Comparison of ENCODE assay signal across 8 cellular contexts in genomic region chr11:74989269-74989655, GRCh38. TPM values are rescaled to one million over a fixed set of nuclear protein-coding genes. Genes with fewer than 3 reads are reported as not detected.
A peak's percentile ranks its signal among the peaks of the same experiment; 100 is the strongest.
DNase-seq lines count a peak whose midpoint lies in the region; ATAC-seq, FAIRE-seq and TF ChIP-seq lines count a peak whose summit lies in the region.

No MANE protein-coding gene starts in this region.

- POLR2A ChIA-PET in HepG2 (lab: Yijun Ruan, JAX): interaction anchor here (0.8 to 1.8 kb wide), 10 partner anchors 9 to 818 kb away, joined by 3 to 8 read pairs (median 4); partner anchors contain the start of genes C2CD3, PPME1, SPCS2 and XRRA1

- in situ Hi-C loops in HepG2 (cut with HindIII; ENCODE audit: extremely low pct_ligation_motif_present, low pct_unique_long_range_greater_than_20kb) (no loop called here), transverse colon (cut with MboI; ENCODE audit: low pct_ligation_motif_present in 1 of 4, low pct_unique_long_range_greater_than_20kb in 1 of 4, low sequenced_read_pairs in 3 of 4) (no loop called here)

- peak overlapping the region; percentile 66 for H2AFZ ChIP-seq in HepG2 (ENCODE audit: low read length)

- H3K79me2 ChIP-seq in HepG2 (ENCODE audit: insufficient read depth, low read length): peaks cover 21% of the 10 kb centered on the region

- peak; percentile 19 for ATAC-seq in HepG2

- FAIRE-seq in HepG2 (lab: Jason Lieb, UNC): no peak

- H3K4me2 ChIP-seq in HepG2 (ENCODE audit: low read depth, low read length): peak overlapping the region; percentile 73

- H3K27ac ChIP-seq in adrenal gland: peak overlapping the region; percentile 62 to 86 (median 84)
- peak overlapping the region; percentile 77 for H3K27ac ChIP-seq in HepG2 (ENCODE audit: extremely low read length, insufficient read depth, low read length)
- peak overlapping the region; percentile 75 to 79 (median 78) for H3K27ac ChIP-seq in transverse colon

- no peaks in the 10 kb centered on the region for H3K9me3 ChIP-seq in adrenal gland (replicated peaks in 1 of 3)
- H3K9me3 ChIP-seq in HepG2 (ENCODE audit: low read length): no peaks in the 10 kb centered on the region
- no peaks in the 10 kb centered on the region for H3K9me3 ChIP-seq in transverse colon

- intact Hi-C loops in adrenal gland (cut with DNase I) (no loop called here), HepG2 (cut with micrococcal nuclease; ENCODE audit: unreplicated experiment) (no loop called here), transverse colon (cut with DNase I; ENCODE audit: low total_unique reads) (no loop called here)

- TF ChIP-seq POLR2A in adrenal gland (IDR thresholded peaks at IDR 0.05): no peak
- TF ChIP-seq POLR2A in HepG2 (IDR thresholded peaks at IDR 0.05; ENCODE audit: insufficient read depth in 1 of 2, low read depth in 2 of 2, low read length in 2 of 2): no peak
- no peak for TF ChIP-seq POLR2A in transverse colon (IDR thresholded peaks at IDR 0.05)

- peak overlapping the region; percentile 83 for H3K9ac ChIP-seq in HepG2 (ENCODE audit: insufficient read depth, low read depth, low read length)

- 3 to 6% (median 5%) methylated on average over 8 of the region's 8 CpGs for WGBS in adrenal gland, 4 donors
- WGBS in HepG2 (ENCODE audit: low lambda C conversion rate): 1% methylated on average over 8 of the region's 8 CpGs
- WGBS in transverse colon (ENCODE audit: low coverage in 1 of 2), 2 donors: 6 to 37% methylated on average over 3 to 8 of the region's 8 CpGs

- TF ChIP-seq EP300 in HepG2 (IDR thresholded peaks at IDR 0.05; ENCODE audit: low read depth in 2 of 2, low read length in 2 of 2) (no peak), HepG2 (CRISPR knock-in tag; IDR thresholded peaks at IDR 0.05; ENCODE audit: borderline replicate concordance) (no peak), transverse colon (IDR thresholded peaks at IDR 0.05; ENCODE audit: low read depth) (no peak)

- CTCF ChIA-PET in HepG2 (lab: Yijun Ruan, JAX; ENCODE audit: low intra/inter-chr PET ratio, low total read pairs): no interaction called here

- TF ChIP-seq CTCF in adrenal gland (IDR thresholded peaks at IDR 0.05) (no peak), HepG2 (CRISPR knock-in tag; IDR thresholded peaks at IDR 0.05) (no peak), transverse colon (IDR thresholded peaks at IDR 0.05) (no peak)

- TF ChIP-seq RAD21 in HepG2 (CRISPR knock-in tag; IDR thresholded peaks at IDR 0.05): no peak

- no TSS peak for BruUV-seq in HepG2 (replicated peaks; lab: Mats Ljungman, UMichigan)

- DNase-seq in NCI-H82 (lab: John Stamatoyannopoulos, UW) (peak; percentile 39), NCI-H82 treated with DMSO at 0.1 percent for 48 hours (lab: John Stamatoyannopoulos, UW; ENCODE audit: unreplicated experiment) (no peak), HS-27A (ENCODE audit: low read depth) (peak; percentile 4), adrenal gland (no peak), HepG2 (ENCODE audit: low spot score) (no peak), transverse colon (no peak), AG20443 (ENCODE audit: low spot score) (no peak), NCI-H2029 treated with DMSO at 0.1 percent for 48 hours (lab: John Stamatoyannopoulos, UW) (no peak)

- H3K36me3 ChIP-seq in adrenal gland (replicated peaks in 1 of 2) (peaks cover 0 to under 1% of the 10 kb centered on the region in 2 donors), HepG2 (replicated peaks in 1 of 2; ENCODE audit: control insufficient read depth in 1 of 2, insufficient read depth in 2 of 2, low read length in 2 of 2) (peaks cover 0 to under 1% of the 10 kb centered on the region in 2 experiments; a peak in 1 of 5 replicates), transverse colon (no peaks in the 10 kb centered on the region)

- H3K4me1 ChIP-seq in adrenal gland (replicated peaks in 1 of 2): peaks cover 24% of the 10 kb centered on the region in 2 donors
- peaks cover 33% of the 10 kb centered on the region for H3K4me1 ChIP-seq in HepG2 (ENCODE audit: insufficient read depth, low read length)
- H3K4me1 ChIP-seq in transverse colon: peaks cover 0 to 19% (median 5%) of the 10 kb centered on the region in 4 donors

- H3K27me3 ChIP-seq in adrenal gland: no peaks in the 10 kb centered on the region
- no peaks in the 10 kb centered on the region for H3K27me3 ChIP-seq in HepG2 (ENCODE audit: control insufficient read depth in 1 of 2, insufficient read depth in 2 of 2, low read length in 2 of 2)
- H3K27me3 ChIP-seq in transverse colon: no peaks in the 10 kb centered on the region

- H3K4me3 ChIP-seq in adrenal gland: peak overlapping the region; percentile 13 to 97 (median 73)
- peak overlapping the region; percentile 76 to 78 (median 78) for H3K4me3 ChIP-seq in HepG2 (replicated peaks in 1 of 3; ENCODE audit: insufficient read depth in 1 of 3, low read depth in 2 of 3, low read length in 3 of 3)
- peak overlapping the region; percentile 62 to 72 (median 66) for H3K4me3 ChIP-seq in transverse colon

- H4K20me1 ChIP-seq in HepG2 (ENCODE audit: insufficient read depth, low read length): no peaks in the 10 kb centered on the region

RNA-seq across cellular contexts. Expression of gene NEU3, which starts 0.5 kb away (rescaled TPM):
- 10 to 100 TPM; 17.7 to 34.9 (median 23.6) TPM for total RNA-seq in adrenal gland
- 10 to 100 TPM in 2 of 3 donors, 1 to 10 TPM in 1; 8.3 to 18.2 (median 12.6) TPM for polyA plus RNA-seq in adrenal gland
- total RNA-seq in HepG2 (2016; rRNA removed; fragmentation: Illumina TruSeq; extraction: Trizol): 14.5 and 15.3 TPM in 2 replicates
- total RNA-seq in HepG2 (2016; cell fraction: cytosol; rRNA removed; fragmentation: Illumina TruSeq; extraction: Trizol; ENCODE audit: low read depth): 1.4 and 1.8 TPM in 2 replicates
- total RNA-seq in HepG2 (2016; cell fraction: insoluble cytoplasmic fraction; rRNA removed; fragmentation: Illumina TruSeq; extraction: Trizol): 13.8 and 14.7 TPM in 2 replicates
- 5.1 and 6.4 TPM in 2 replicates for total RNA-seq in HepG2 (2016; cell fraction: membrane; rRNA removed; fragmentation: Illumina TruSeq; extraction: Trizol)
- 15.8 and 18.6 TPM in 2 replicates for total RNA-seq in HepG2 (2016; cell fraction: nucleus; rRNA removed; fragmentation: Illumina TruSeq; extraction: Trizol)
- 6.3 and 8.4 TPM in 2 replicates for polyA plus RNA-seq in HepG2 (2011; rRNA removed)
- polyA plus RNA-seq in HepG2 (2011; cell fraction: cytosol; rRNA removed): 4.5 and 5.8 TPM in 2 replicates
- 15.0 and 15.9 TPM in 2 replicates for polyA plus RNA-seq in HepG2 (2011; cell fraction: nucleus; rRNA removed)
- polyA plus RNA-seq in HepG2 (2012): 4.6 and 5.0 TPM in 2 replicates
- 0.83 and 0.93 TPM in 2 replicates for polyA plus RNA-seq in HepG2 (2016; cell fraction: cytosol; fragmentation: Illumina TruSeq; extraction: Trizol; ENCODE audit: low read depth)
- polyA plus RNA-seq in HepG2 (2016; cell fraction: insoluble cytoplasmic fraction; fragmentation: Illumina TruSeq; extraction: Trizol; ENCODE audit: low read depth): 6.0 and 6.9 TPM in 2 replicates
- polyA plus RNA-seq in HepG2 (2016; cell fraction: membrane; fragmentation: Illumina TruSeq; extraction: Trizol; ENCODE audit: low read depth): 2.0 and 3.0 TPM in 2 replicates
- polyA plus RNA-seq in HepG2 (2016; cell fraction: nucleus; fragmentation: Illumina TruSeq; extraction: Trizol; ENCODE audit: insufficient read depth, low read depth): 15.9 and 16.7 TPM in 2 replicates
- polyA minus RNA-seq in HepG2 (2011; rRNA and poly(A)+ RNA removed; ENCODE audit: low replicate concordance): 23.2 and 42.9 TPM in 2 replicates
- polyA minus RNA-seq in HepG2 (2011; cell fraction: cytosol; rRNA and poly(A)+ RNA removed): 9.1 and 9.8 TPM in 2 replicates
- 14.9 and 23.2 TPM in 2 replicates for polyA minus RNA-seq in HepG2 (2011; cell fraction: nucleus; rRNA and poly(A)+ RNA removed)
- total RNA-seq in transverse colon: 10 to 100 TPM in 1 of 4 donors, 1 to 10 TPM in 3; 2.6 to 11.7 (median 3.9) TPM

RNA-seq across cellular contexts. Expression of gene SPCS2, which starts 40.2 kb away (rescaled TPM):
- total RNA-seq in adrenal gland (100 to 1,000 TPM in 4 of 8 donors, 10 to 100 TPM in 4; 38.6 to 287 (median 130) TPM), HepG2 (2016; rRNA removed; fragmentation: Illumina TruSeq; extraction: Trizol) (83.4 and 87.3 TPM in 2 replicates), transverse colon (10 to 100 TPM in 3 of 4 donors, 1 to 10 TPM in 1; 6.4 to 59.9 (median 21.0) TPM)
- polyA plus RNA-seq in adrenal gland (100 to 1,000 TPM in 2 of 3 donors, 10 to 100 TPM in 1; 64.5 to 259 (median 149) TPM), HepG2 (2011; rRNA removed) (134 and 142 TPM in 2 replicates)
- total RNA-seq in HepG2 (2016; cell fraction: cytosol; rRNA removed; fragmentation: Illumina TruSeq; extraction: Trizol; ENCODE audit: low read depth): 17.4 and 19.6 TPM in 2 replicates
- total RNA-seq in HepG2 (2016; cell fraction: insoluble cytoplasmic fraction; rRNA removed; fragmentation: Illumina TruSeq; extraction: Trizol): 79.8 and 98.6 TPM in 2 replicates
- 31.5 and 40.9 TPM in 2 replicates for total RNA-seq in HepG2 (2016; cell fraction: membrane; rRNA removed; fragmentation: Illumina TruSeq; extraction: Trizol)
- total RNA-seq in HepG2 (2016; cell fraction: nucleus; rRNA removed; fragmentation: Illumina TruSeq; extraction: Trizol): 82.3 and 97.7 TPM in 2 replicates
- polyA plus RNA-seq in HepG2 (2011; cell fraction: cytosol; rRNA removed): 38.6 and 68.5 TPM in 2 replicates
- polyA plus RNA-seq in HepG2 (2011; cell fraction: nucleus; rRNA removed): 26.0 and 33.3 TPM in 2 replicates
- 126 and 129 TPM in 2 replicates for polyA plus RNA-seq in HepG2 (2012)
- polyA plus RNA-seq in HepG2 (2016; cell fraction: cytosol; fragmentation: Illumina TruSeq; extraction: Trizol; ENCODE audit: low read depth): 54.6 and 56.5 TPM in 2 replicates
- polyA plus RNA-seq in HepG2 (2016; cell fraction: insoluble cytoplasmic fraction; fragmentation: Illumina TruSeq; extraction: Trizol; ENCODE audit: low read depth): 205 and 218 TPM in 2 replicates
- polyA plus RNA-seq in HepG2 (2016; cell fraction: membrane; fragmentation: Illumina TruSeq; extraction: Trizol; ENCODE audit: low read depth): 66.1 and 67.5 TPM in 2 replicates
- 331 and 344 TPM in 2 replicates for polyA plus RNA-seq in HepG2 (2016; cell fraction: nucleus; fragmentation: Illumina TruSeq; extraction: Trizol; ENCODE audit: insufficient read depth, low read depth)
- polyA minus RNA-seq in HepG2 (2011; rRNA and poly(A)+ RNA removed; ENCODE audit: low replicate concordance): 26.1 and 46.7 TPM in 2 replicates
- polyA minus RNA-seq in HepG2 (2011; cell fraction: cytosol; rRNA and poly(A)+ RNA removed): 27.0 and 42.4 TPM in 2 replicates
- polyA minus RNA-seq in HepG2 (2011; cell fraction: nucleus; rRNA and poly(A)+ RNA removed): 14.4 and 69.1 TPM in 2 replicates

RNA-seq across cellular contexts. Expression of gene XRRA1, which starts 40.4 kb away (rescaled TPM):
- total RNA-seq in adrenal gland (10 to 100 TPM; 10.4 to 50.2 (median 14.0) TPM), HepG2 (2016; rRNA removed; fragmentation: Illumina TruSeq; extraction: Trizol) (9.9 and 10.5 TPM in 2 replicates), transverse colon (10 to 100 TPM in 3 of 4 donors, 1 to 10 TPM in 1; 5.7 to 61.0 (median 17.2) TPM)
- polyA plus RNA-seq in adrenal gland (1 to 10 TPM; 3.1 to 7.2 (median 6.3) TPM), HepG2 (2011; rRNA removed) (7.6 and 8.4 TPM in 2 replicates)
- total RNA-seq in HepG2 (2016; cell fraction: cytosol; rRNA removed; fragmentation: Illumina TruSeq; extraction: Trizol; ENCODE audit: low read depth): 2.4 and 2.9 TPM in 2 replicates
- total RNA-seq in HepG2 (2016; cell fraction: insoluble cytoplasmic fraction; rRNA removed; fragmentation: Illumina TruSeq; extraction: Trizol): 8.8 and 9.7 TPM in 2 replicates
- total RNA-seq in HepG2 (2016; cell fraction: membrane; rRNA removed; fragmentation: Illumina TruSeq; extraction: Trizol): 3.8 and 4.3 TPM in 2 replicates
- total RNA-seq in HepG2 (2016; cell fraction: nucleus; rRNA removed; fragmentation: Illumina TruSeq; extraction: Trizol): 29.9 and 30.0 TPM in 2 replicates
- polyA plus RNA-seq in HepG2 (2011; cell fraction: cytosol; rRNA removed): 4.8 and 5.6 TPM in 2 replicates
- polyA plus RNA-seq in HepG2 (2011; cell fraction: nucleus; rRNA removed): 15.9 and 16.0 TPM in 2 replicates
- polyA plus RNA-seq in HepG2 (2012): 5.4 and 6.6 TPM in 2 replicates
- 0.66 and 0.75 TPM in 2 replicates for polyA plus RNA-seq in HepG2 (2016; cell fraction: cytosol; fragmentation: Illumina TruSeq; extraction: Trizol; ENCODE audit: low read depth)
- 5.8 and 6.5 TPM in 2 replicates for polyA plus RNA-seq in HepG2 (2016; cell fraction: insoluble cytoplasmic fraction; fragmentation: Illumina TruSeq; extraction: Trizol; ENCODE audit: low read depth)
- polyA plus RNA-seq in HepG2 (2016; cell fraction: membrane; fragmentation: Illumina TruSeq; extraction: Trizol; ENCODE audit: low read depth): 1.5 and 2.4 TPM in 2 replicates
- polyA plus RNA-seq in HepG2 (2016; cell fraction: nucleus; fragmentation: Illumina TruSeq; extraction: Trizol; ENCODE audit: insufficient read depth, low read depth): 9.2 and 9.4 TPM in 2 replicates
- 26.3 and 30.3 TPM in 2 replicates for polyA minus RNA-seq in HepG2 (2011; rRNA and poly(A)+ RNA removed; ENCODE audit: low replicate concordance)
- 7.6 and 11.7 TPM in 2 replicates for polyA minus RNA-seq in HepG2 (2011; cell fraction: cytosol; rRNA and poly(A)+ RNA removed)
- 43.0 and 48.2 TPM in 2 replicates for polyA minus RNA-seq in HepG2 (2011; cell fraction: nucleus; rRNA and poly(A)+ RNA removed)

Comparison
In these comparisons a context has a peak if more than half of its experiments do, and no peak if none do; other contexts are left out.
1. DNase-seq: peak in NCI-H82 (single experiment) and HS-27A (single experiment); none in NCI-H82 treated with DMSO at 0.1 percent for 48 hours (single experiment), adrenal gland (0 of 7), HepG2 (single experiment), transverse colon (single experiment), AG20443 (single experiment) and NCI-H2029 treated with DMSO at 0.1 percent for 48 hours (single experiment).
2. Peak in every context shown above with its lines, with median percentiles within 50 percentile points of each other: H3K27ac ChIP-seq and H3K4me3 ChIP-seq.